23 cellular contexts compared by ENCODE assay signal in the genomic region with DNA sequence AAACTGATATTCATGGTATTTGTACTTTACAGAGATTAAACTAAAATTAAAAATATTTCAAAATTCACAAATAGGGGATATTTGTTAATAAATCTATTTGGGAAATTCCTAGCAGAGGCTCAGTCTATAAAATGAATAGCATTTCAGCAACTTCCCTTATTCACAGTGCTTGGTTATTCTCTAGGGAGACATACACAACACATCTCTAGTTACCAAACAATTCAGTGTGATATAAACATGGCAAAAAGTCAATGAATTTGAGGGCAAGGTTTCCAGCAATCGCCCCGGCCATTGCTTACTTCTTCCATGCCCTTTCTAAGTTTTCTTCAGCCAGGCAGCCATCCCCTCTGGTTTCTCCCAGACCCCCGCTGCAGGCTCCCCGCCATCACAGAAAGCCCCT. TPM values are rescaled to one million over a fixed set of nuclear protein-coding genes. Genes with fewer than 3 reads are reported as not detected.
"Had no signal": no experiment of that assay in that cellular context is flagged by ENCODE, and none has a peak within 500 bp of the region (broad histone marks: within the 10 kb centered on the region; RNA-seq: fewer than 3 reads in every experiment).

No MANE protein-coding gene starts in this region.

- H3K9me3 ChIP-seq: colonic mucosa, gastroesophageal sphincter, left lung, transverse colon, vagina had no signal

- H3K4me1 ChIP-seq: colonic mucosa, heart left ventricle, psoas muscle, transverse colon, vagina had no signal

- H3K27ac Mint-ChIP-seq: activated CD4-positive, alpha-beta memory T cell treated with anti-CD3 and anti-CD28 coated beads, Interleukin-2, amount 10 ng/mL, durations not matched to agents 7 days and 5 days; activated naive CD4-positive, alpha-beta T cell treated with anti-CD3 and anti-CD28 coated beads, Interleukin-2, amount 10 ng/mL, durations not matched to agents 7 days and 5 days; activated naive CD8-positive, alpha-beta T cell treated with anti-CD3 and anti-CD28 coated beads, Interleukin-2, amount 50 U/mL, for 24 hours; activated T-cell treated with anti-CD3 and anti-CD28 coated beads, Interleukin-2, amount 50 U/mL, for 24 hours; activated T-helper 2 cell treated with anti-CD3 and anti-CD28 coated beads, Interferon-gamma antibody, Interleukin-2, Interleukin-4, amounts not matched to agents 10 μg/mL and 5 μg/mL and 100 μg/mL, durations not matched to agents 14 hours and 24 hours and 36 hours; stimulated activated naive CD8-positive, alpha-beta T cell treated with anti-CD3 and anti-CD28 coated beads, Interleukin-15, Interleukin-2, amounts not matched to agents 100 ng/mL and 50 ng/mL, for 24 hours; T-helper 2 cell treated with Interferon-gamma antibody and Interleukin-4, amounts not matched to agents 5 μg/mL and 100 μg/mL, for 36 hours; WTC11 had no signal

- H3K9me3 Mint-ChIP-seq: activated CD4-positive, alpha-beta memory T cell treated with anti-CD3 and anti-CD28 coated beads, Interleukin-2, amount 10 ng/mL, durations not matched to agents 7 days and 5 days; activated naive CD4-positive, alpha-beta T cell treated with anti-CD3 and anti-CD28 coated beads, Interleukin-2, amount 10 ng/mL, durations not matched to agents 7 days and 5 days; activated naive CD8-positive, alpha-beta T cell treated with anti-CD3 and anti-CD28 coated beads, Interleukin-2, amount 50 U/mL, for 24 hours; activated T-cell treated with anti-CD3 and anti-CD28 coated beads, Interleukin-2, amount 50 U/mL, for 24 hours; activated T-helper 2 cell treated with anti-CD3 and anti-CD28 coated beads, Interferon-gamma antibody, Interleukin-2, Interleukin-4, amounts not matched to agents 10 μg/mL and 5 μg/mL and 100 μg/mL, durations not matched to agents 14 hours and 24 hours and 36 hours; central memory CD8-positive, alpha-beta T cell; stimulated activated naive CD8-positive, alpha-beta T cell treated with anti-CD3 and anti-CD28 coated beads, Interleukin-15, Interleukin-2, amounts not matched to agents 100 ng/mL and 50 ng/mL, for 24 hours; T-helper 2 cell treated with Interferon-gamma antibody and Interleukin-4, amounts not matched to agents 5 μg/mL and 100 μg/mL, for 36 hours had no signal

- H3K4me3 ChIP-seq: colonic mucosa, gastroesophageal sphincter, heart left ventricle, left lung, psoas muscle, transverse colon, vagina had no signal

- DNase-seq: activated CD4-positive, alpha-beta memory T cell treated with anti-CD3 and anti-CD28 coated beads, Interleukin-2, amount 10 ng/mL, durations not matched to agents 7 days and 5 days; activated CD4-positive, alpha-beta T cell treated with anti-CD3 and anti-CD28 coated beads for 4 hours; activated naive CD4-positive, alpha-beta T cell treated with anti-CD3 and anti-CD28 coated beads, Interleukin-2, amount 10 ng/mL, durations not matched to agents 7 days and 5 days; activated naive CD8-positive, alpha-beta T cell treated with anti-CD3 and anti-CD28 coated beads, Interleukin-2, amount 50 U/mL, for 24 hours; activated T-cell treated with anti-CD3 and anti-CD28 coated beads, Interleukin-2, amount 50 U/mL, for 24 hours; aorta; colonic mucosa; heart left ventricle; left lung; psoas muscle; right cardiac atrium; stimulated activated CD4-positive, alpha-beta T cell treated with anti-CD3 and anti-CD28 coated beads, Interleukin-2, amount 100 ng/mL, for 24 hours; transverse colon had no signal

- H3K36me3 ChIP-seq: colonic mucosa, gastroesophageal sphincter, heart left ventricle, left lung, transverse colon, vagina had no signal

- H3K36me3 Mint-ChIP-seq: WTC11 had no signal

- ATAC-seq: activated naive CD8-positive, alpha-beta T cell treated with anti-CD3 and anti-CD28 coated beads, Interleukin-2, amount 50 U/mL, for 24 hours; gastroesophageal sphincter; heart left ventricle; left lung; psoas muscle; right cardiac atrium; WTC11 had no signal

- H3K4me1 Mint-ChIP-seq: central memory CD8-positive, alpha-beta T cell; neural crest cell had no signal

- H3K27me3 ChIP-seq: colonic mucosa, gastroesophageal sphincter, left lung, transverse colon, vagina had no signal

- H3K4me3 Mint-ChIP-seq: activated CD4-positive, alpha-beta memory T cell treated with anti-CD3 and anti-CD28 coated beads, Interleukin-2, amount 10 ng/mL, durations not matched to agents 7 days and 5 days; activated naive CD4-positive, alpha-beta T cell treated with anti-CD3 and anti-CD28 coated beads, Interleukin-2, amount 10 ng/mL, durations not matched to agents 7 days and 5 days; activated naive CD8-positive, alpha-beta T cell treated with anti-CD3 and anti-CD28 coated beads, Interleukin-2, amount 50 U/mL, for 24 hours; activated T-cell treated with anti-CD3 and anti-CD28 coated beads, Interleukin-2, amount 50 U/mL, for 24 hours; central memory CD8-positive, alpha-beta T cell; neural crest cell; stimulated activated naive CD8-positive, alpha-beta T cell treated with anti-CD3 and anti-CD28 coated beads, Interleukin-15, Interleukin-2, amounts not matched to agents 100 ng/mL and 50 ng/mL, for 24 hours; T-helper 2 cell treated with Interferon-gamma antibody and Interleukin-4, amounts not matched to agents 5 μg/mL and 100 μg/mL, for 36 hours; WTC11 had no signal

- H3K27me3 Mint-ChIP-seq: activated naive CD4-positive, alpha-beta T cell treated with anti-CD3 and anti-CD28 coated beads, Interleukin-2, amount 10 ng/mL, durations not matched to agents 7 days and 5 days; activated naive CD8-positive, alpha-beta T cell treated with anti-CD3 and anti-CD28 coated beads, Interleukin-2, amount 50 U/mL, for 24 hours; central memory CD8-positive, alpha-beta T cell; stimulated activated naive CD8-positive, alpha-beta T cell treated with anti-CD3 and anti-CD28 coated beads, Interleukin-15, Interleukin-2, amounts not matched to agents 100 ng/mL and 50 ng/mL, for 24 hours had no signal

- H3K27ac ChIP-seq: colonic mucosa, heart left ventricle, left lung, psoas muscle, transverse colon, vagina had no signal

RNA-seq across cellular contexts. Expression of gene TLR7, which starts 4.3 kb away (rescaled TPM):
- total RNA-seq: activated CD4-positive, alpha-beta memory T cell treated with anti-CD3 and anti-CD28 coated beads, Interleukin-2, amount 10 ng/mL, durations not matched to agents 7 days and 5 days; activated T-helper 2 cell treated with anti-CD3 and anti-CD28 coated beads, Interferon-gamma antibody, Interleukin-2, Interleukin-4, amounts not matched to agents 10 μg/mL and 5 μg/mL and 100 μg/mL, durations not matched to agents 14 hours and 24 hours and 36 hours; kidney epithelial cell; lung microvascular endothelial cell; neural crest cell; vagina; WTC11 had no signal

RNA-seq across cellular contexts. Expression of gene TLR8, which starts 35.2 kb away (rescaled TPM):
- total RNA-seq: activated CD4-positive, alpha-beta memory T cell treated with anti-CD3 and anti-CD28 coated beads, Interleukin-2, amount 10 ng/mL, durations not matched to agents 7 days and 5 days; activated T-helper 2 cell treated with anti-CD3 and anti-CD28 coated beads, Interferon-gamma antibody, Interleukin-2, Interleukin-4, amounts not matched to agents 10 μg/mL and 5 μg/mL and 100 μg/mL, durations not matched to agents 14 hours and 24 hours and 36 hours; kidney epithelial cell; lung microvascular endothelial cell; neural crest cell; WTC11 had no signal
